ENCODE assay signal across 24 cellular contexts in genomic region chr9:69079186-69079585, GRCh38. TPM values are rescaled to one million over a fixed set of nuclear protein-coding genes. Genes with fewer than 3 reads are reported as not detected.
A peak's percentile ranks its signal among the peaks of the same experiment; 100 is the strongest.
DNase-seq lines count a peak whose midpoint lies in the region; ATAC-seq and TF ChIP-seq lines count a peak whose summit lies in the region.
"Had no signal": no experiment of that assay in that cellular context is flagged by ENCODE, and none has a peak within 500 bp of the region (broad histone marks: within the 10 kb centered on the region; RNA-seq: fewer than 3 reads in every experiment).

No MANE protein-coding gene starts in this region.

- H3K4me3 Mint-ChIP-seq in natural killer cell, result no peak overlapping the region
- H3K4me3 Mint-ChIP-seq: CD4-positive, CD25-positive, alpha-beta regulatory T cell; GM23338 had no signal

- H3K9me3 Mint-ChIP-seq in natural killer cell, result no peaks in the 10 kb centered on the region
- H3K9me3 Mint-ChIP-seq: GM23338 had no signal

- H3K27ac ChIP-seq in right cardiac atrium (ENCODE audit: low read length) (peak overlapping the region; percentile 22), coronary artery (peak overlapping the region; percentile 25 to 86), lower lobe of right lung (peak overlapping the region; percentile 5), tibial artery (peak overlapping the region; percentile 74 to 76)
- H3K27ac ChIP-seq: KMS-11, SJSA1 had no signal

- ATAC-seq in right cardiac atrium, result no peak
- no peak for ATAC-seq in Right ventricle myocardium inferior
- ATAC-seq in lower lobe of right lung, result no peak
- no peak for ATAC-seq in natural killer cell
- ATAC-seq in HG03095 (IDR thresholded peaks at IDR 0.05; ENCODE audit: unreplicated experiment), result no peak
- ATAC-seq: GM23338 had no signal

- no peaks in the 10 kb centered on the region for H3K9me3 ChIP-seq in right cardiac atrium (ENCODE audit: control insufficient read depth, low read length)
- no peaks in the 10 kb centered on the region for H3K9me3 ChIP-seq in lower lobe of right lung
- H3K9me3 ChIP-seq in tibial artery, result no peaks in the 10 kb centered on the region
- H3K9me3 ChIP-seq: BE2C, HAP-1, SJSA1 had no signal

- no peaks in the 10 kb centered on the region for H3K36me3 Mint-ChIP-seq in natural killer cell

- H3K27ac Mint-ChIP-seq in natural killer cell, result no peak overlapping the region
- H3K27ac Mint-ChIP-seq: GM23338 had no signal

- TF ChIP-seq CTCF in coronary artery (IDR thresholded peaks at IDR 0.05) (no peak), lower lobe of right lung (IDR thresholded peaks at IDR 0.05) (no peak), tibial artery (IDR thresholded peaks at IDR 0.05) (no peak), natural killer cell (IDR thresholded peaks at IDR 0.05) (no peak)

- H3K27me3 ChIP-seq in right cardiac atrium (ENCODE audit: control insufficient read depth, insufficient read depth) (no peaks in the 10 kb centered on the region), lower lobe of right lung (ENCODE audit: low read depth) (no peaks in the 10 kb centered on the region), tibial artery (no peaks in the 10 kb centered on the region)
- H3K27me3 ChIP-seq: BE2C, SJSA1 had no signal

- H3K4me3 ChIP-seq in right cardiac atrium (ENCODE audit: low read length) (no peak overlapping the region), coronary artery (no peak overlapping the region), lower lobe of right lung (no peak overlapping the region), tibial artery (no peak overlapping the region)
- H3K4me3 ChIP-seq: GM23338, HAP-1, SJSA1 had no signal

- H3K4me1 Mint-ChIP-seq in natural killer cell, result no peaks in the 10 kb centered on the region
- H3K4me1 Mint-ChIP-seq: GM23338 had no signal

- no peaks in the 10 kb centered on the region for H3K27me3 Mint-ChIP-seq in natural killer cell (ENCODE audit: low read depth in 2 of 2)
- H3K27me3 Mint-ChIP-seq: CD4-positive, CD25-positive, alpha-beta regulatory T cell had no signal

- DNase-seq in right cardiac atrium (no peak), Right ventricle myocardium inferior (ENCODE audit: missing footprints) (no peak), coronary artery (ENCODE audit: low spot score) (no peak), lower lobe of right lung (no peak), tibial artery (no peak), NCI-H510A treated with DMSO at 0.1 percent for 48 hours (lab: John Stamatoyannopoulos, UW) (no peak), natural killer cell (no peak)
- DNase-seq: BE2C; CD4-positive, CD25-positive, alpha-beta regulatory T cell; COR-L47; DMS 273 treated with DMSO at 0.1 percent for 48 hours; DMS79 treated with DMSO at 0.1 percent for 48 hours; IMR-90; NCI-H1105 treated with DMSO at 0.1 percent for 48 hours; NCI-H2029 treated with DMSO at 0.1 percent for 48 hours; NCI-H226; NCI-H524; NCI-H774; NK-92 treated with Interleukin-12 subunit alpha and Interleukin-12 subunit beta, amount 100 ng/mL, for 24 hours had no signal

- intact Hi-C loops in right cardiac atrium (cut with DNase I) (no loop called here), Right ventricle myocardium inferior (cut with DNase I) (loop anchor here (5.0 kb wide), 1 partner anchor 53 kb away; no protein-coding TSS in a partner anchor), lower lobe of right lung (cut with DNase I) (no loop called here), tibial artery (cut with DNase I; ENCODE audit: low total_unique reads) (no loop called here), natural killer cell (cut with micrococcal nuclease) (no loop called here)

- H3K36me3 ChIP-seq in lower lobe of right lung, result no peaks in the 10 kb centered on the region
- no peaks in the 10 kb centered on the region for H3K36me3 ChIP-seq in tibial artery
- H3K36me3 ChIP-seq: BE2C, HAP-1, SJSA1 had no signal

- H3K4me1 ChIP-seq in right cardiac atrium (ENCODE audit: control insufficient read depth, insufficient read depth, low read length), result no peaks in the 10 kb centered on the region
- peaks cover 7% of the 10 kb centered on the region for H3K4me1 ChIP-seq in lower lobe of right lung
- peaks cover 0 to 41% (median 26%) of the 10 kb centered on the region in 4 donors for H3K4me1 ChIP-seq in tibial artery
- H3K4me1 ChIP-seq: BE2C, HAP-1, SJSA1 had no signal

RNA-seq across cellular contexts. Expression of gene FXN, which starts 43.6 kb away (rescaled TPM):
- total RNA-seq in right cardiac atrium, result 10 to 100 TPM; 24.6 to 28.9 (median 28.1) TPM
- polyA plus RNA-seq in right cardiac atrium, result 18.1 TPM
- total RNA-seq in Right ventricle myocardium inferior, result 36.6 TPM
- total RNA-seq in lower lobe of right lung, result 10.9 TPM
- 10 to 100 TPM; 11.5 to 19.4 (median 18.9) TPM for total RNA-seq in natural killer cell

Comparison
In these comparisons a context has a peak if more than half of its experiments do, and no peak if none do; other contexts are left out.
1. H3K27ac ChIP-seq: peak in every context shown above with its lines; median percentile 75 in tibial artery; 56 in coronary artery; 22 in right cardiac atrium; 5 in lower lobe of right lung.